ENCODE assay signal across 8 cellular contexts in the genomic region with DNA sequence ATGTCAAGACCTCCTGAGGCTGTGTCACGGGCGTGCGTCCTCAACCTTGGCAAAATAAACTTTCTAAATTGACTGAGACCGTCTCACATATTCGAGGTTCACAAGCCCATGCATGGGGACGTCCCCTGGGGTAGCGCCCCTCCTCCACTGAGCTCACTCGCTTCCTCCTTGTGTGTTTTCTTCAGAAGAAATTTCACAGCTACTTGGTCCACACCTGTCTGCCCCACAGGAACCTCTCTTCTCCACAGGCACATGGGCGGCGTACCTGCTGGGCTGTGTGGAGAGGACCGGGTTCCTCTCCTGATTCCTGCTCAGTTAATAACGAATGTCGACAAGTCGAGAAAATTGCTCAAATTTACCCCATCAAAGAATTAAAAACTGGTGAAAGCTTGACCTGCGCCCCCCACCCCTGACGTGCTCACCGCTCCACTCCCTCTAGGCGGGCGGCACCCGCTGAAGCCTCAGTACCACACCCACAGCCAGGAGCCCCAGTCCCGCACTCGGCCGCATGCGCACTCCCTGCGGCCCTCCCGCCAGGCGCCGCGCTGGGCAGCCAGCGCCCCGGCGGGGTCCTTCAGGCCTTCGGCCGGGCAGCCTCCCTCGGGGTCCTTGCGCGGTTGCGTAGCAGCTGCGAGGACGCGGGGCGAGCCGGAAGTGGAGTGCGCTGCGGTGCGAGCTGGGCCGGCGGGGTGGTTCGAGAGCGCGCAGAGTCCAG. TPM values are rescaled to one million over a fixed set of nuclear protein-coding genes. Genes with fewer than 3 reads are reported as not detected.
DNase-seq lines count a peak whose midpoint lies in the region; FAIRE-seq and TF ChIP-seq lines count a peak whose summit lies in the region.
"Not testable (repeated sequence)": the region's sequence is repeated elsewhere in the genome, so short reads cannot be mapped to it uniquely, and the experiment has no call there.

A gene (plus strand): TSS at position 651 of the 715 bp plus-strand sequence. CDS start 1,341 bp downstream, outside the sequence.

- not testable (repeated sequence) for TF ChIP-seq CTCF in bronchial epithelial cell (IDR thresholded peaks at IDR 0.05; ENCODE audit: insufficient read depth, low read length, severe bottlenecking); progenitor cell of endocrine pancreas (IDR thresholded peaks at IDR 0.05; ENCODE audit: unreplicated experiment)

- not testable (repeated sequence) for H3K9me3 ChIP-seq in HUES6 (ENCODE audit: control insufficient read depth, insufficient read depth, low read depth, low read length)

- H3K27me3 ChIP-seq in HUES6 (ENCODE audit: control insufficient read depth, insufficient read depth, low read length); bronchial epithelial cell (ENCODE audit: control insufficient read depth, insufficient read depth, low read length): not testable (repeated sequence)

- H3K9me3 Mint-ChIP-seq in progenitor cell of endocrine pancreas (ENCODE audit: low read depth) = not testable (repeated sequence)

- H3K36me3 ChIP-seq in HUES6 (ENCODE audit: control insufficient read depth, insufficient read depth, low read length); bronchial epithelial cell (ENCODE audit: control insufficient read depth, insufficient read depth, low read length): not testable (repeated sequence)

- not testable (repeated sequence) for FAIRE-seq in bronchial epithelial cell (lab: Jason Lieb, UNC)

- H3K4me1 Mint-ChIP-seq in progenitor cell of endocrine pancreas (ENCODE audit: low read depth) = peaks cover 12% of the 10 kb centered on the region

- DNase-seq in GM03348 (ENCODE audit: low spot score) (peak; percentile 87), H4 (ENCODE audit: low spot score) (peak; percentile 50), bronchial epithelial cell (ENCODE audit: low read depth) (peak; percentile 56), progenitor cell of endocrine pancreas (ENCODE audit: low spot score, unreplicated experiment) (peak; percentile 77), superior temporal gyrus (ENCODE audit: extremely low spot score) (peak; percentile 78)
- peak; percentile 89 for DNase-seq in activated CD4-positive, alpha-beta T cell treated with anti-CD3 and anti-CD28 coated beads for 48 hours

- peak within 1 kb of the TSS; percentile 44 for H3K9ac ChIP-seq in HUES6 (ENCODE audit: low read length)

- not testable (repeated sequence) for H3K27me3 Mint-ChIP-seq in progenitor cell of endocrine pancreas

- peak within 1 kb of the TSS; percentile 78 for H3K27ac Mint-ChIP-seq in progenitor cell of endocrine pancreas

- H3K36me3 Mint-ChIP-seq in progenitor cell of endocrine pancreas (ENCODE audit: insufficient read depth) = not testable (repeated sequence)

- H3K4me3 ChIP-seq in HUES6 (ENCODE audit: low read depth, low read length) = peak within 1 kb of the TSS; percentile 62
- peak within 1 kb of the TSS; percentile 46 for H3K4me3 ChIP-seq in bronchial epithelial cell (ENCODE audit: low read depth, low read length)
- peak within 1 kb of the TSS; percentile 42 for H3K4me3 ChIP-seq in iPS-11a (ENCODE audit: low read depth, low read length)

- H3K4me3 Mint-ChIP-seq in progenitor cell of endocrine pancreas (ENCODE audit: low read depth) = peak within 1 kb of the TSS; percentile 86

- not testable (repeated sequence) for H3K27ac ChIP-seq in HUES6 (ENCODE audit: low read depth, low read length)

- not testable (repeated sequence) for H3K4me1 ChIP-seq in HUES6 (ENCODE audit: control insufficient read depth, insufficient read depth, low read length)

RNA-seq across cellular contexts. Expression of the gene that starts here (rescaled TPM):
- total RNA-seq in H4 (2014; rRNA removed; shearing (Covaris generic)) = 4.5 and 6.4 TPM in 2 replicates
- total RNA-seq in bronchial epithelial cell (7.6 and 7.7 TPM in 2 replicates), progenitor cell of endocrine pancreas (56.2 and 61.2 TPM in 2 replicates)
